2 cellular contexts compared by ENCODE assay signal in genomic region chr1:100323428-100324106, GRCh38.
TF ChIP-seq lines count a peak whose summit lies in the region.

No MANE protein-coding gene starts in this region.

TF ChIP-seq in GM23338, 12 proteins besides CTCF, POLR2A, EP300 and RAD21:
- TF ChIP-seq POLR2AphosphoS5 (IDR thresholded peaks at IDR 0.05; ENCODE audit: low read depth) (no peak), EZH2 (IDR thresholded peaks at IDR 0.05; ENCODE audit: low read depth, unreplicated experiment) (no peak)

TF ChIP-seq in H1, 55 proteins besides CTCF, POLR2A, EP300 and RAD21:
- TF ChIP-seq TBP (IDR thresholded peaks at IDR 0.05; ENCODE audit: low read depth, low read length), result no peak
- no peak for TF ChIP-seq POLR2AphosphoS5 (IDR thresholded peaks at IDR 0.05; ENCODE audit: low read depth, low read length)
- no peak for TF ChIP-seq HDAC2 (IDR thresholded peaks at IDR 0.05; ENCODE audit: borderline replicate concordance in 1 of 2, low read depth in 2 of 2, low read length in 2 of 2)
- TF ChIP-seq, protein P1, sequence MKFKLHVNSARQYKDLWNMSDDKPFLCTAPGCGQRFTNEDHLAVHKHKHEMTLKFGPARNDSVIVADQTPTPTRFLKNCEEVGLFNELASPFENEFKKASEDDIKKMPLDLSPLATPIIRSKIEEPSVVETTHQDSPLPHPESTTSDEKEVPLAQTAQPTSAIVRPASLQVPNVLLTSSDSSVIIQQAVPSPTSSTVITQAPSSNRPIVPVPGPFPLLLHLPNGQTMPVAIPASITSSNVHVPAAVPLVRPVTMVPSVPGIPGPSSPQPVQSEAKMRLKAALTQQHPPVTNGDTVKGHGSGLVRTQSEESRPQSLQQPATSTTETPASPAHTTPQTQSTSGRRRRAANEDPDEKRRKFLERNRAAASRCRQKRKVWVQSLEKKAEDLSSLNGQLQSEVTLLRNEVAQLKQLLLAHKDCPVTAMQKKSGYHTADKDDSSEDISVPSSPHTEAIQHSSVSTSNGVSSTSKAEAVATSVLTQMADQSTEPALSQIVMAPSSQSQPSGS (IDR thresholded peaks at IDR 0.05; ENCODE audit: low read length), result no peak
- TF ChIP-seq SP2 (IDR thresholded peaks at IDR 0.05; ENCODE audit: low read length), result no peak
- TF ChIP-seq ZNF274 (IDR thresholded peaks at IDR 0.05; ENCODE audit: borderline replicate concordance, extremely low read depth, low read length), result no peak
- no peak for TF ChIP-seq BRCA1 (IDR thresholded peaks at IDR 0.05; ENCODE audit: low read depth, low read length)
- TF ChIP-seq SAP30 (IDR thresholded peaks at IDR 0.05; ENCODE audit: insufficient read depth, insufficient replicate concordance, low read length), result no peak
